8 cellular contexts compared by ENCODE assay signal in the genomic region with DNA sequence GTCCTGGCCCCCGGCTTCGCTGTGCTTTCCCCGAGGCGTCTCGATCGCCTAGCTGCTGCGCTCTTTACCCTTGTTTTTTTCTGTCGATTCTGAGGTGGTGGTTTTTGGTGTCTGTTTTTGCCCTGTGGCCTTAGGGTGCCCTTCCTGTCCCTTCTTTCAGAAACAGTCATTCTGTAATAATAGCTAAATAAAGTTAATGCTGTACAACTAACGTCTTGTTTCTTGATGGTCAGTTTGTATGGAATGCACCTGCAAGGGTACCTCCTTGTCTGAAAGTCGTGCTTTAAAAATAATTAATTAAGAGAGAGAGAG. TPM values are rescaled to one million over a fixed set of nuclear protein-coding genes. Genes with fewer than 3 reads are reported as not detected.
DNase-seq lines count a peak whose midpoint lies in the region; ATAC-seq and TF ChIP-seq lines count a peak whose summit lies in the region.

No MANE protein-coding gene starts in this region.

- H2BK5ac ChIP-seq in mesendoderm (ENCODE audit: low read length) = no peak overlapping the region

- H4K20me1 ChIP-seq in DOHH2 (ENCODE audit: control insufficient read depth, insufficient read depth, low read depth, low read length) = peaks cover 21% of the 10 kb centered on the region

- H3K4me3 ChIP-seq in DOHH2 (ENCODE audit: low read length) (peak overlapping the region; percentile 96), mesendoderm (ENCODE audit: low read length) (peak overlapping the region; percentile 87)

- peaks cover 1% of the 10 kb centered on the region for H3K79me1 ChIP-seq in mesendoderm (ENCODE audit: low read length)

- H3K9me2 ChIP-seq in DOHH2 (replicated peaks; ENCODE audit: control insufficient read depth, low read length) = no peaks in the 10 kb centered on the region

- H3K9ac ChIP-seq in mesendoderm (ENCODE audit: low read length) = peak overlapping the region; percentile 93

- H3K79me2 ChIP-seq in DOHH2 (ENCODE audit: control insufficient read depth, low read length) (peaks cover 57% of the 10 kb centered on the region), mesendoderm (ENCODE audit: control insufficient read depth, insufficient read depth, low read length) (peaks cover 31% of the 10 kb centered on the region)

- no peak overlapping the region for H3K4ac ChIP-seq in mesendoderm (ENCODE audit: low read depth, low read length)

- H3K56ac ChIP-seq in mesendoderm (ENCODE audit: low read length) = peak overlapping the region; percentile 95

- no peaks in the 10 kb centered on the region for H3K27me3 ChIP-seq in DOHH2 (ENCODE audit: control insufficient read depth, low read length)
- no peaks in the 10 kb centered on the region for H3K27me3 ChIP-seq in mesendoderm (ENCODE audit: insufficient read depth, low read length, poor library complexity)

- H3K36me3 ChIP-seq in DOHH2 (ENCODE audit: control insufficient read depth, low read length) (peaks cover 54% of the 10 kb centered on the region), mesendoderm (ENCODE audit: control insufficient read depth, insufficient read depth, low read length) (no peaks in the 10 kb centered on the region)

- DNase-seq in mesendoderm (no peak), RKO (ENCODE audit: low spot score) (no peak), HPDE6-E6E7 (ENCODE audit: extremely low spot score) (no peak), NCI-H446 (lab: John Stamatoyannopoulos, UW) (no peak)

- H3K4me2 ChIP-seq in DOHH2 (ENCODE audit: low read length) (peak overlapping the region; percentile 91), mesendoderm (ENCODE audit: low read length) (peak overlapping the region; percentile 69)

- ATAC-seq in HG03060 (IDR thresholded peaks at IDR 0.05; ENCODE audit: low read depth, unreplicated experiment) = peak; percentile 12
- ATAC-seq in GM21515 (IDR thresholded peaks at IDR 0.05; ENCODE audit: unreplicated experiment) = no peak

- no peak overlapping the region for H4K8ac ChIP-seq in mesendoderm (ENCODE audit: low read depth, low read length)

- no peak overlapping the region for H3K23ac ChIP-seq in mesendoderm (ENCODE audit: low read length)

- no peak overlapping the region for H2AK5ac ChIP-seq in mesendoderm (ENCODE audit: low read length)

- H3K18ac ChIP-seq in mesendoderm (ENCODE audit: low read length) = peak overlapping the region; percentile 94

- H3K9me3 ChIP-seq in DOHH2 (ENCODE audit: control insufficient read depth, insufficient read depth, low read length) = no peaks in the 10 kb centered on the region

- no CpG with 5 or more reads among the region's 10 CpGs for WGBS in mesendoderm (ENCODE audit: extremely low coverage, insufficient coverage, low lambda C conversion rate)

- H3K27ac ChIP-seq in DOHH2 (ENCODE audit: low read depth, low read length) = peak overlapping the region; percentile 69
- peak overlapping the region; percentile 87 for H3K27ac ChIP-seq in angular gyrus (ENCODE audit: low read depth, low read length)
- H3K27ac ChIP-seq in mesendoderm (ENCODE audit: low read depth, low read length) = no peak overlapping the region

- no peak overlapping the region for H2BK120ac ChIP-seq in mesendoderm (ENCODE audit: low read depth, low read length)

- H4K5ac ChIP-seq in mesendoderm (ENCODE audit: low read length) = no peak overlapping the region

- no peak overlapping the region for H2BK15ac ChIP-seq in mesendoderm (replicated peaks; ENCODE audit: low read depth)

- no peaks in the 10 kb centered on the region for H3F3A ChIP-seq in DOHH2 (ENCODE audit: control insufficient read depth, insufficient read depth)

- TF ChIP-seq CTCF in DOHH2 (IDR thresholded peaks at IDR 0.05; ENCODE audit: low read depth, low read length, poor library complexity, severe bottlenecking) = no peak

- H3K4me1 ChIP-seq in DOHH2 (ENCODE audit: control insufficient read depth, low read length) = peaks cover 25% of the 10 kb centered on the region
- peaks cover 2% of the 10 kb centered on the region for H3K4me1 ChIP-seq in mesendoderm (ENCODE audit: control insufficient read depth, low read depth, low read length)

RNA-seq across cellular contexts. Expression of a gene that starts 0.7 kb away (rescaled TPM):
- 88.7 TPM for polyA plus RNA-seq in mesendoderm (2013, experiment 1 of 2)
- 88.0 TPM for polyA plus RNA-seq in mesendoderm (2013, experiment 2 of 2)

RNA-seq across cellular contexts. Expression of a gene that starts 12.3 kb away (rescaled TPM):
- 8.8 TPM for polyA plus RNA-seq in mesendoderm (2013, experiment 1 of 2)
- polyA plus RNA-seq in mesendoderm (2013, experiment 2 of 2) = 9.0 TPM
